In genomic region chr16:81310045-81310644, GRCh38 we compare ENCODE assay signal across 20 cellular contexts.
"Had no signal": no experiment of that assay in that cellular context is flagged by ENCODE, and none has a peak within 500 bp of the region (broad histone marks: within the 10 kb centered on the region; RNA-seq: fewer than 3 reads in every experiment).

No MANE protein-coding gene starts in this region.

- FAIRE-seq: keratinocyte had no signal

- H3K36me3 ChIP-seq: colonic mucosa, esophagus muscularis mucosa, right atrium auricular region, transverse colon, vagina had no signal

- H3K4me2 ChIP-seq: SK-N-SH had no signal

- H3K9me3 Mint-ChIP-seq: stimulated activated memory B cell treated with anti-CD40 and anti-IgM and Interleukin-4, amounts not matched to agents 10 μg/mL and 1 μg/mL and 100 μg/mL, for 72 hours; T-cell had no signal

- H3K9ac ChIP-seq: SK-N-SH had no signal

- H3K27ac Mint-ChIP-seq: brain; progenitor cell of endocrine pancreas; stimulated activated memory B cell treated with anti-CD40 and anti-IgM and Interleukin-4, amounts not matched to agents 10 μg/mL and 1 μg/mL and 100 μg/mL, for 72 hours had no signal

- ATAC-seq: left lobe of liver; stimulated activated memory B cell treated with anti-CD40 and anti-IgM and Interleukin-4, amounts not matched to agents 10 μg/mL and 1 μg/mL and 100 μg/mL, for 72 hours; T-cell had no signal

- H3K27me3 ChIP-seq: colonic mucosa, esophagus muscularis mucosa, right atrium auricular region, transverse colon, vagina had no signal

- H3K9me3 ChIP-seq: colonic mucosa, esophagus muscularis mucosa, right atrium auricular region, SK-N-SH, transverse colon, vagina had no signal

- DNase-seq: activated CD4-positive, alpha-beta T cell treated with anti-CD3 and anti-CD28 coated beads for 1 hour; activated naive CD4-positive, alpha-beta T cell treated with Interleukin-2 at 50 U/mL for 16 hours; central memory CD4-positive, alpha-beta T cell; colonic mucosa; hippocampal formation; midbrain; SK-N-SH; substantia nigra; T-cell; T1000; transverse colon had no signal

- H3K4me3 ChIP-seq: colonic mucosa, esophagus muscularis mucosa, right atrium auricular region, skin epidermis, transverse colon, vagina had no signal

- H3K27me3 Mint-ChIP-seq: progenitor cell of endocrine pancreas; stimulated activated memory B cell treated with anti-CD40 and anti-IgM and Interleukin-4, amounts not matched to agents 10 μg/mL and 1 μg/mL and 100 μg/mL, for 72 hours; T-cell had no signal

- H3K27ac ChIP-seq: colonic mucosa, esophagus muscularis mucosa, right atrium auricular region, skin epidermis, transverse colon, vagina had no signal

- H3K4me3 Mint-ChIP-seq: stimulated activated memory B cell treated with anti-CD40 and anti-IgM and Interleukin-4, amounts not matched to agents 10 μg/mL and 1 μg/mL and 100 μg/mL, for 72 hours; T-cell had no signal
